1 cellular context compared by ENCODE assay signal in the genomic region with DNA sequence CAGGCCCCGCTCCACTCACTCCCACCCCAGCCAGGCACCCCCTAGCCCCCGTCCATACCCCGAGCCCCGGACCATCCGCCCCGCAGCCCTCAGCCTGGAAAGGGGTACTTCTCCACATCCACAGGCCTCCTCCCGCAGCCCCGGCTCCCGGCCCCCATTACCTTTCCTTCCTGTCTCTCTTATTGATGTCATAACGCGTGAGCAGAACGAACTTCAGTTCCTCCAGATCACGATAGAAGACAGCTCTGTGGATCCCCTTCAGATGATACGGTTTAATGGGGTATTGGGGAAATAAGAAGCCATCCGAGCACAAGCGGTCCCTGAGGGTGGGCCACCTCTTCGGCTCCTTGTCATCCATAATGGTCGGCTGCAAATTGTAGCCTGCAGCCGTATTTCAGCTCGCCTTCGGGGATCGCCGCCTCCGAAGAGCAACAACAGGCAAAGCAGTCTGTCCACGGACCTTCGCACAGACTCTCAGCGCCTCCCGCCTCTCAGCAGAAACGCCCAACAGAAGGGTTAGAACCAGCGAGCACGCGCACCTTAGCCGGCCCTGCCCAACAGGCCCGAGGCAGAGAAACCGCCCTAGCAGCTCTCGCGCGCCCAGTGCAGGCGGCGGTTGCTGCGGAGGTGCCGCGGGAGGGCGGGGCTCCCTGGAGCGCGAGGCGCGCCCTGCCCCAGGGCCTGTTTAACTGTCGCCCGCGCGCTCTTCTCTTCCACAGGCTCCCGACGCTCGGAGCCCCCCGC.
TF ChIP-seq lines count a peak whose summit lies in the region.

TSS of gene ANKRD36C (minus strand) at position 474 of the 744 bp plus-strand sequence. CDS start at position 358, 116 bp downstream.

TF ChIP-seq in GM12878, 131 proteins besides CTCF, POLR2A, EP300 and RAD21 (continued from another document):
- peak; percentile 54; the same call in 1 of the 2 replicates for TF ChIP-seq NKRF (conservative IDR thresholded peaks at IDR 0.05)
